Comparison of ENCODE assay signal across 1 cellular context in the genomic region with DNA sequence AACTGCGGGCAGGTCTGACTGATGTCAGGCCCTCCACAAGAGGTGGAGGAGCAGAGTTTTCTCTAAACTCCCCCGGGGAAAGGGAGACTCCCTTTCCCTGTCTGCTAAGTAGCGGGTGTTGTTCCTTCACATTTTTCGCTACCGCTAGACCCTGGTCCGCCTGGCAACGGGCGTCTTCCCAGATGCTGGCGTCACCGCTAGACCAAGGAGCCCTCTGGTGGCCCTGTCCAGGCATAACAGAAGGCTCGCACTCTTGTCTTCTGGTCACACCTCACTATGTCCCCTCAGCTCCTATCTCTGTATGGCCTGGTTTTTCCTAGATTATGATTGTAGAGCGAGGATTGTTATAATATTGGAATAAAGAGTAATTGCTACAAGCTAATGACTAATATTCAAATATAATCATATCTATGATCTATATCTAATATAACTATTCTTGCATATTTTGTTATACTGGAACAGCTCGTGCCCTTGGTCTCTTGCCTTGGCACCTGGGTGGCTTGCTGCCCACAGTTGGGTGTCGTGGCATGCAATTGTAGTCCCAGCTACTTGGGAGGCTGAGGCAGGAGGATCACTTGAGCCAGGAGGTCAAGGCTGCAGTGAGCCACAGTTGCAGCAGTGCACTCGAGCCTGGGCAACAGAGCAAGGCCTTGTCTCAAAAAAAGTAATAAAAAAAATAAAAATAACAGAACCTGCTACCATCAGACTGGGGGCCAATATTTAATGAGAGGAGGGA.
A peak's percentile ranks its signal among the peaks of the same experiment; 100 is the strongest.
TF ChIP-seq lines count a peak whose summit lies in the region.

No MANE protein-coding gene starts in this region.

TF ChIP-seq in HEK293, 187 proteins besides CTCF, POLR2A, EP300 and RAD21:
- TF ChIP-seq KLF1 (tag by site-specific recombination; IDR thresholded peaks at IDR 0.05) = peak; percentile 67
- TF ChIP-seq OSR2 (tag by site-specific recombination; IDR thresholded peaks at IDR 0.05) = 0 out of 2 replicates have a peak, but pooled peaks have one; percentile 31
- TF ChIP-seq ZBTB8A (tag by site-specific recombination; IDR thresholded peaks at IDR 0.05) = peak; percentile 89
- peak; percentile 19; the same call in 1 of the 2 replicates for TF ChIP-seq KLF8 (tag by site-specific recombination; IDR thresholded peaks at IDR 0.05)
- peak; percentile 38; the same call in 1 of the 2 replicates for TF ChIP-seq ZNF654 (tag by site-specific recombination; IDR thresholded peaks at IDR 0.05; ENCODE audit: low read depth)
- TF ChIP-seq IKZF3 (tag by site-specific recombination; IDR thresholded peaks at IDR 0.05) = peak; percentile 61
- TF ChIP-seq ZNF600 (tag by site-specific recombination; IDR thresholded peaks at IDR 0.05) = peak; percentile 82
- peak; percentile 38; the same call in 1 of the 2 replicates for TF ChIP-seq ZNF394 (tag by site-specific recombination; IDR thresholded peaks at IDR 0.05; ENCODE audit: borderline replicate concordance)
- peak; percentile 94 for TF ChIP-seq PRDM1 (tag by site-specific recombination; IDR thresholded peaks at IDR 0.05)
- peak; percentile 65 for TF ChIP-seq WT1 (tag by site-specific recombination; IDR thresholded peaks at IDR 0.05)
